17 cellular contexts compared by ENCODE assay signal in genomic region chr12:58583541-58583940, GRCh38.
DNase-seq lines count a peak whose midpoint lies in the region; ATAC-seq, FAIRE-seq and TF ChIP-seq lines count a peak whose summit lies in the region.
"Had no signal": no experiment of that assay in that cellular context is flagged by ENCODE, and none has a peak within 500 bp of the region (broad histone marks: within the 10 kb centered on the region; RNA-seq: fewer than 3 reads in every experiment).

No MANE protein-coding gene starts in this region.

- DNase-seq in A172 (ENCODE audit: low spot score) (peak; percentile 66), HCEC 1CT (peak; percentile 65), amniotic epithelial cell (ENCODE audit: low read depth) (peak; percentile 67), small intestine (no peak), foreskin keratinocyte (no peak), GM19239 (ENCODE audit: insufficient read length, low spot score) (no peak), HK-2 (ENCODE audit: unreplicated experiment) (no peak)
- DNase-seq: activated CD4-positive, alpha-beta T cell treated with anti-CD3 and anti-CD28 coated beads, Interleukin-2, amount 10 ng/mL, durations not matched to agents 24 days and 14 days; NCI-H1092 treated with DMSO at 0.1 percent for 48 hours; NCI-H2171; SIG-M5; T1000 had no signal

- H3K4me1 ChIP-seq in muscle layer of duodenum (ENCODE audit: control insufficient read depth in 1 of 2, insufficient read depth in 2 of 2, low read length in 2 of 2): no peaks in the 10 kb centered on the region
- H3K4me1 ChIP-seq in small intestine (ENCODE audit: control insufficient read depth in 2 of 2, insufficient read depth in 1 of 2, low read depth in 1 of 2, low read length in 1 of 2): no peaks in the 10 kb centered on the region
- no peaks in the 10 kb centered on the region for H3K4me1 ChIP-seq in foreskin keratinocyte

- H3K36me3 ChIP-seq in muscle layer of duodenum (ENCODE audit: control insufficient read depth in 1 of 2, insufficient read depth in 2 of 2, low read length in 2 of 2) (no peaks in the 10 kb centered on the region), small intestine (ENCODE audit: control insufficient read depth in 2 of 2, insufficient read depth in 2 of 2, low read length in 2 of 2) (no peaks in the 10 kb centered on the region)

- no peak for ATAC-seq in foreskin keratinocyte
- ATAC-seq: stimulated activated memory B cell treated with anti-CD40 and anti-IgM and Interleukin-4, amounts not matched to agents 10 μg/mL and 1 μg/mL and 100 μg/mL, for 72 hours had no signal

- FAIRE-seq in small intestine (lab: Jason Lieb, UNC): no peak
- no peak for FAIRE-seq in GM19239 (lab: Jason Lieb, UNC)
- FAIRE-seq: A204.1, G401.6 had no signal

- no peak for TF ChIP-seq CTCF in foreskin keratinocyte (conservative IDR thresholded peaks at IDR 0.05)

- H3K4me3 ChIP-seq in muscle layer of duodenum (ENCODE audit: low read depth in 1 of 2, low read length in 2 of 2) (no peak overlapping the region), small intestine (ENCODE audit: low read depth in 1 of 2, low read length in 2 of 2) (no peak overlapping the region)
- H3K4me3 ChIP-seq: skin epidermis had no signal

- H3K27ac ChIP-seq in muscle layer of duodenum (ENCODE audit: low read length) (peak overlapping the region; percentile 27), small intestine (ENCODE audit: low read depth in 1 of 2, low read length in 1 of 2) (no peak overlapping the region), foreskin keratinocyte (no peak overlapping the region)

- no peaks in the 10 kb centered on the region for H3K9me3 ChIP-seq in muscle layer of duodenum (ENCODE audit: control insufficient read depth in 1 of 2, low read length in 2 of 2)
- H3K9me3 ChIP-seq in small intestine (ENCODE audit: control insufficient read depth, low read depth): no peaks in the 10 kb centered on the region

- WGBS in small intestine, 3 donors: 24 to 43% (median 30%) methylated on average over 2 of the region's 2 CpGs

- H3K27me3 ChIP-seq in muscle layer of duodenum (ENCODE audit: low read depth, low read length): no peaks in the 10 kb centered on the region
- H3K27me3 ChIP-seq in small intestine (ENCODE audit: control insufficient read depth in 2 of 2, insufficient read depth in 2 of 2, low read length in 2 of 2): no peaks in the 10 kb centered on the region
- H3K27me3 ChIP-seq in foreskin keratinocyte: no peaks in the 10 kb centered on the region

Comparison
In these comparisons a context has a peak if more than half of its experiments do, and no peak if none do; other contexts are left out.
1. DNase-seq: peak in A172 (single experiment), HCEC 1CT (single experiment) and amniotic epithelial cell (single experiment); none in small intestine (single experiment), foreskin keratinocyte (0 of 2), GM19239 (single experiment) and HK-2 (single experiment).